ENCODE assay signal across 24 cellular contexts in genomic region chr6:90048191-90048969, GRCh38.
A peak's percentile ranks its signal among the peaks of the same experiment; 100 is the strongest.
DNase-seq lines count a peak whose midpoint lies in the region; ATAC-seq and TF ChIP-seq lines count a peak whose summit lies in the region.
"Had no signal": no experiment of that assay in that cellular context is flagged by ENCODE, and none has a peak within 500 bp of the region (broad histone marks: within the 10 kb centered on the region; RNA-seq: fewer than 3 reads in every experiment).

No MANE protein-coding gene starts in this region.

- H3K4me1 ChIP-seq in CD4-positive, CD25-positive, alpha-beta regulatory T cell (ENCODE audit: control insufficient read depth, insufficient read depth, low read length, poor library complexity, severe bottlenecking) = peaks cover 9% of the 10 kb centered on the region
- peaks cover 33% of the 10 kb centered on the region for H3K4me1 ChIP-seq in CD8-positive, alpha-beta T cell (ENCODE audit: insufficient read depth, low read length)
- H3K4me1 ChIP-seq: breast epithelium had no signal

- H3K9me3 ChIP-seq in CD4-positive, CD25-positive, alpha-beta regulatory T cell (ENCODE audit: control insufficient read depth in 2 of 2, low read length in 2 of 2) = no peaks in the 10 kb centered on the region
- H3K9me3 ChIP-seq in CD8-positive, alpha-beta T cell (ENCODE audit: low read length) = no peaks in the 10 kb centered on the region
- H3K9me3 ChIP-seq: breast epithelium, heart right ventricle, thoracic aorta had no signal

- peak in 1 of 3 donors; percentile 7 for DNase-seq in CD4-positive, CD25-positive, alpha-beta regulatory T cell
- no peak for DNase-seq in CD8-positive, alpha-beta T cell
- no peak for DNase-seq in activated T-helper 1 cell treated with anti-CD3 and anti-CD28 coated beads, Interleukin-12 subunit alpha, Interleukin-12 subunit beta, Interleukin-2, Interleukin-4 antibody, amounts not matched to agents 30 ng/mL and 10 ng/mL and 1 ng/mL, durations not matched to agents 14 hours and 24 hours and 36 hours (ENCODE audit: low spot score)
- DNase-seq in naive B cell = no peak
- no peak for DNase-seq in stimulated activated CD4-positive, alpha-beta T cell treated with anti-CD3 and anti-CD28 coated beads, Interleukin-4, amount 100 ng/mL, for 1 hour
- no peak for DNase-seq in KBM-7
- DNase-seq: activated CD4-positive, alpha-beta T cell treated with anti-CD3 and anti-CD28 coated beads, Interleukin-2, amount 50 U/mL, for 4 hours; amygdala; CD4-positive, alpha-beta memory T cell; effector CD4-positive, alpha-beta T cell; foreskin fibroblast; heart right ventricle; left cardiac atrium; NCI-H1092; NCI-H187 treated with DMSO at 0.1 percent for 48 hours; retina; small intestine; stimulated activated CD4-positive, alpha-beta T cell treated with anti-CD3 and anti-CD28 coated beads, Interleukin-1b, Interleukin-23, amount 100 ng/mL, for 48 hours had no signal

- no peak overlapping the region for H3K4me3 Mint-ChIP-seq in CD4-positive, CD25-positive, alpha-beta regulatory T cell
- H3K4me3 Mint-ChIP-seq in CD8-positive, alpha-beta T cell = no peak overlapping the region
- H3K4me3 Mint-ChIP-seq in activated T-helper 1 cell treated with anti-CD3 and anti-CD28 coated beads, Interleukin-12 subunit alpha, Interleukin-12 subunit beta, Interleukin-2, Interleukin-4 antibody, amounts not matched to agents 30 ng/mL and 10 ng/mL and 1 ng/mL, durations not matched to agents 14 hours and 24 hours and 36 hours = peak overlapping the region; percentile 8
- no peak overlapping the region for H3K4me3 Mint-ChIP-seq in naive B cell
- H3K4me3 Mint-ChIP-seq: T-helper 1 cell treated with Interleukin-12 subunit alpha and Interleukin-12 subunit beta and Interleukin-4 antibody, amounts not matched to agents 30 μg/mL and 1 μg/mL, for 36 hours had no signal

- CTCF ChIA-PET in CD8-positive, alpha-beta T cell (lab: Charles Lee) = no interaction called here

- no peak for TF ChIP-seq CTCF in CD8-positive, alpha-beta T cell (IDR thresholded peaks at IDR 0.05)

- no peak overlapping the region for H3K4me3 ChIP-seq in CD4-positive, CD25-positive, alpha-beta regulatory T cell (ENCODE audit: low read depth, low read length)
- H3K4me3 ChIP-seq in CD8-positive, alpha-beta T cell (ENCODE audit: low read depth, low read length) = no peak overlapping the region
- H3K4me3 ChIP-seq: breast epithelium, heart right ventricle, SJSA1, thoracic aorta had no signal

- no peaks in the 10 kb centered on the region for H3K36me3 ChIP-seq in CD4-positive, CD25-positive, alpha-beta regulatory T cell (ENCODE audit: control insufficient read depth, insufficient read depth, low read length)
- H3K36me3 ChIP-seq in CD8-positive, alpha-beta T cell (ENCODE audit: insufficient read depth, low read length) = peaks cover 11% of the 10 kb centered on the region
- H3K36me3 ChIP-seq: breast epithelium, heart right ventricle, SJSA1, thoracic aorta had no signal

- no peaks in the 10 kb centered on the region for H3K9me3 Mint-ChIP-seq in CD4-positive, CD25-positive, alpha-beta regulatory T cell
- no peaks in the 10 kb centered on the region for H3K9me3 Mint-ChIP-seq in CD8-positive, alpha-beta T cell
- peaks cover 12% of the 10 kb centered on the region for H3K9me3 Mint-ChIP-seq in activated T-helper 1 cell treated with anti-CD3 and anti-CD28 coated beads, Interleukin-12 subunit alpha, Interleukin-12 subunit beta, Interleukin-2, Interleukin-4 antibody, amounts not matched to agents 30 ng/mL and 10 ng/mL and 1 ng/mL, durations not matched to agents 14 hours and 24 hours and 36 hours
- no peaks in the 10 kb centered on the region for H3K9me3 Mint-ChIP-seq in naive B cell
- H3K9me3 Mint-ChIP-seq: CD4-positive, alpha-beta memory T cell had no signal

- H3K27me3 Mint-ChIP-seq in CD4-positive, CD25-positive, alpha-beta regulatory T cell = no peaks in the 10 kb centered on the region
- H3K27me3 Mint-ChIP-seq in CD8-positive, alpha-beta T cell (ENCODE audit: low read depth) = no peaks in the 10 kb centered on the region
- H3K27me3 Mint-ChIP-seq in activated T-helper 1 cell treated with anti-CD3 and anti-CD28 coated beads, Interleukin-12 subunit alpha, Interleukin-12 subunit beta, Interleukin-2, Interleukin-4 antibody, amounts not matched to agents 30 ng/mL and 10 ng/mL and 1 ng/mL, durations not matched to agents 14 hours and 24 hours and 36 hours (ENCODE audit: insufficient read depth) = no peaks in the 10 kb centered on the region
- no peaks in the 10 kb centered on the region for H3K27me3 Mint-ChIP-seq in naive B cell
- H3K27me3 Mint-ChIP-seq: CD4-positive, alpha-beta memory T cell had no signal

- peaks cover 9 to 41% (median 13%) of the 10 kb centered on the region in 4 donors for H3K4me1 Mint-ChIP-seq in CD4-positive, CD25-positive, alpha-beta regulatory T cell
- H3K4me1 Mint-ChIP-seq in CD8-positive, alpha-beta T cell (ENCODE audit: low read depth) = peaks cover 48% of the 10 kb centered on the region
- H3K4me1 Mint-ChIP-seq in activated T-helper 1 cell treated with anti-CD3 and anti-CD28 coated beads, Interleukin-12 subunit alpha, Interleukin-12 subunit beta, Interleukin-2, Interleukin-4 antibody, amounts not matched to agents 30 ng/mL and 10 ng/mL and 1 ng/mL, durations not matched to agents 14 hours and 24 hours and 36 hours (ENCODE audit: low read depth) = peaks cover 20% of the 10 kb centered on the region
- peaks cover 13 to 23% (median 18%) of the 10 kb centered on the region in 3 donors for H3K4me1 Mint-ChIP-seq in naive B cell

- peaks cover 8% of the 10 kb centered on the region for H3K36me3 Mint-ChIP-seq in CD4-positive, CD25-positive, alpha-beta regulatory T cell
- H3K36me3 Mint-ChIP-seq in CD8-positive, alpha-beta T cell = peaks cover 25% of the 10 kb centered on the region
- peaks cover 36% of the 10 kb centered on the region for H3K36me3 Mint-ChIP-seq in activated T-helper 1 cell treated with anti-CD3 and anti-CD28 coated beads, Interleukin-12 subunit alpha, Interleukin-12 subunit beta, Interleukin-2, Interleukin-4 antibody, amounts not matched to agents 30 ng/mL and 10 ng/mL and 1 ng/mL, durations not matched to agents 14 hours and 24 hours and 36 hours (ENCODE audit: low read depth)
- peaks cover 0 to 14% of the 10 kb centered on the region in 2 donors for H3K36me3 Mint-ChIP-seq in naive B cell

- in situ Hi-C loops in KBM-7 (cut with MboI; ENCODE audit: low pct_unique_long_range_greater_than_20kb, low sequenced_read_pairs) = no loop called here

- H3K27ac Mint-ChIP-seq in CD4-positive, CD25-positive, alpha-beta regulatory T cell = peak overlapping the region; percentile 27 to 78 (median 43)
- peak overlapping the region; percentile 2 for H3K27ac Mint-ChIP-seq in CD8-positive, alpha-beta T cell
- H3K27ac Mint-ChIP-seq in activated T-helper 1 cell treated with anti-CD3 and anti-CD28 coated beads, Interleukin-12 subunit alpha, Interleukin-12 subunit beta, Interleukin-2, Interleukin-4 antibody, amounts not matched to agents 30 ng/mL and 10 ng/mL and 1 ng/mL, durations not matched to agents 14 hours and 24 hours and 36 hours = peak overlapping the region; percentile 76
- peak overlapping the region in 5 of 6 donors; percentile 19 to 71 (median 52) for H3K27ac Mint-ChIP-seq in naive B cell

- no peak overlapping the region for H3K27ac ChIP-seq in CD4-positive, CD25-positive, alpha-beta regulatory T cell (ENCODE audit: insufficient read depth, low read length, poor library complexity, severe bottlenecking)
- H3K27ac ChIP-seq in CD8-positive, alpha-beta T cell (ENCODE audit: low read depth, low read length) = no peak overlapping the region
- H3K27ac ChIP-seq: breast epithelium, heart right ventricle, SJSA1, thoracic aorta had no signal

- intact Hi-C loops in CD8-positive, alpha-beta T cell (cut with DNase I, micrococcal nuclease) = no loop called here
- intact Hi-C loops in activated T-helper 1 cell treated with anti-CD3 and anti-CD28 coated beads, Interleukin-12 subunit alpha, Interleukin-12 subunit beta, Interleukin-2, Interleukin-4 antibody, amounts not matched to agents 30 ng/mL and 10 ng/mL and 1 ng/mL, durations not matched to agents 14 hours and 24 hours and 36 hours (cut with micrococcal nuclease) = loop anchor here (1.0 to 2.0 kb wide), 3 partner anchors 14 to 30 kb away; no protein-coding TSS in a partner anchor

- no peak for ATAC-seq in CD4-positive, CD25-positive, alpha-beta regulatory T cell (ENCODE audit: low read depth in 2 of 2)
- no peak for ATAC-seq in CD8-positive, alpha-beta T cell
- ATAC-seq in naive B cell (ENCODE audit: low read depth in 2 of 2) (no peak), HG03108 (IDR thresholded peaks at IDR 0.05; ENCODE audit: unreplicated experiment) (no peak)
- ATAC-seq: HCT116, heart right ventricle, left cardiac atrium had no signal

- POLR2A ChIA-PET in CD8-positive, alpha-beta T cell (lab: Charles Lee) = no interaction called here

- H3K27me3 ChIP-seq in CD4-positive, CD25-positive, alpha-beta regulatory T cell (ENCODE audit: control insufficient read depth, insufficient read depth, low read length) = no peaks in the 10 kb centered on the region
- H3K27me3 ChIP-seq in CD8-positive, alpha-beta T cell (ENCODE audit: insufficient read depth, low read length) = no peaks in the 10 kb centered on the region
- H3K27me3 ChIP-seq: breast epithelium, heart right ventricle, SJSA1 had no signal

Comparison
In these comparisons a context has a peak if more than half of its experiments do, and no peak if none do; other contexts are left out.
1. H3K27ac Mint-ChIP-seq: peak in every context shown above with its lines; median percentile 76 in activated T-helper 1 cell treated with anti-CD3 and anti-CD28 coated beads, Interleukin-12 subunit alpha, Interleukin-12 subunit beta, Interleukin-2, Interleukin-4 antibody, amounts not matched to agents 30 ng/mL and 10 ng/mL and 1 ng/mL, durations not matched to agents 14 hours and 24 hours and 36 hours; 52 in naive B cell; 43 in CD4-positive, CD25-positive, alpha-beta regulatory T cell; 2 in CD8-positive, alpha-beta T cell.